ENCODE assay signal across 11 cellular contexts in genomic region chr15:82177291-82178010, GRCh38.
DNase-seq lines count a peak whose midpoint lies in the region; ATAC-seq, FAIRE-seq and TF ChIP-seq lines count a peak whose summit lies in the region.
"Had no signal": no experiment of that assay in that cellular context is flagged by ENCODE, and none has a peak within 500 bp of the region (broad histone marks: within the 10 kb centered on the region; RNA-seq: fewer than 3 reads in every experiment).

No MANE protein-coding gene starts in this region.

- no peak overlapping the region for H3K4me3 ChIP-seq in left lung
- no peak overlapping the region for H3K4me3 ChIP-seq in aorta (ENCODE audit: low read length in 2 of 2)
- H3K4me3 ChIP-seq: BLaER1 had no signal

- 7 to 9% methylated on average over 3 of the region's 3 CpGs for WGBS in aorta, 2 donors

- H3K9me3 ChIP-seq in left lung (no peaks in the 10 kb centered on the region), aorta (ENCODE audit: control insufficient read depth, low read length) (no peaks in the 10 kb centered on the region)
- H3K9me3 ChIP-seq: BLaER1 had no signal

- POLR2A ChIA-PET in MCF 10A (lab: Yijun Ruan, JAX), result interaction anchor here (0.5 to 1.6 kb wide), 8 partner anchors 10 to 1018 kb away, joined by 3 to 9 read pairs (median 4); no protein-coding TSS in a partner anchor

- TF ChIP-seq CTCF in MCF 10A (IDR thresholded peaks at IDR 0.05; ENCODE audit: unreplicated experiment), result no peak
- TF ChIP-seq CTCF in left lung (IDR thresholded peaks at IDR 0.05), result no peak

- DNase-seq in AG08396 (ENCODE audit: low spot score) (peak; percentile 24), HT1080 (ENCODE audit: low read depth) (peak; percentile 73), MCF 10A (ENCODE audit: unreplicated experiment) (peak; percentile 11), left lung (no peak), aorta (no peak), caudate nucleus (lab: John Stamatoyannopoulos, UW) (no peak), GM12892 (ENCODE audit: insufficient read length) (no peak)
- DNase-seq: activated gamma-delta T cell treated with Interleukin-2 at 50 U/mL for 16 hours, GDM1 had no signal

- H3K4me1 ChIP-seq in left lung (no peaks in the 10 kb centered on the region), aorta (ENCODE audit: control insufficient read depth in 1 of 2, insufficient read depth in 2 of 2, low read length in 2 of 2) (peaks cover 6 to 7% of the 10 kb centered on the region in 2 donors)
- H3K4me1 ChIP-seq: BLaER1 had no signal

- peak overlapping the region; percentile 7 for H3K4me3 Mint-ChIP-seq in MCF 10A (ENCODE audit: unreplicated experiment)

- peaks cover 6% of the 10 kb centered on the region for H3K36me3 Mint-ChIP-seq in MCF 10A (ENCODE audit: insufficient read depth, unreplicated experiment)

- no TSS peak for BruUV-seq in MCF 10A (replicated peaks; lab: Mats Ljungman, UMichigan)

- H3K27me3 ChIP-seq in left lung (no peaks in the 10 kb centered on the region), aorta (ENCODE audit: control insufficient read depth in 1 of 2, insufficient read depth in 2 of 2, low read length in 1 of 2) (no peaks in the 10 kb centered on the region)
- H3K27me3 ChIP-seq: BLaER1 had no signal

- intact Hi-C loops in MCF 10A (cut with micrococcal nuclease) (no loop called here), left lung (cut with DNase I) (no loop called here), aorta (cut with DNase I) (no loop called here)

- CTCF ChIA-PET in MCF 10A (lab: Yijun Ruan, JAX), result interaction anchor here (0.6 to 1.4 kb wide), 3 partner anchors 21 to 54 kb away, joined by 3 to 6 read pairs (median 3); no protein-coding TSS in a partner anchor

- TF ChIP-seq POLR2A in GM12892 (IDR thresholded peaks at IDR 0.05; ENCODE audit: low read depth, low read length), result no peak

- no peak for FAIRE-seq in GM12892 (lab: Jason Lieb, UNC)

- H3K27me3 Mint-ChIP-seq in MCF 10A (ENCODE audit: insufficient read depth, unreplicated experiment), result no peaks in the 10 kb centered on the region

- ATAC-seq in left lung (peak; percentile 68), aorta (ENCODE audit: low FRiP score) (no peak), GM18867 (IDR thresholded peaks at IDR 0.05; ENCODE audit: unreplicated experiment) (no peak)

- H3K9me3 Mint-ChIP-seq in MCF 10A (ENCODE audit: unreplicated experiment), result no peaks in the 10 kb centered on the region

- H3K4me1 Mint-ChIP-seq in MCF 10A (ENCODE audit: insufficient read depth, unreplicated experiment), result peaks cover 21% of the 10 kb centered on the region

- H3K36me3 ChIP-seq in left lung (no peaks in the 10 kb centered on the region), aorta (ENCODE audit: control insufficient read depth in 1 of 2, insufficient read depth in 2 of 2, low read length in 1 of 2) (no peaks in the 10 kb centered on the region)
- H3K36me3 ChIP-seq: BLaER1 had no signal

- peak overlapping the region; percentile 69 for H3K27ac Mint-ChIP-seq in MCF 10A (ENCODE audit: low read depth, unreplicated experiment)

- H3K27ac ChIP-seq in left lung (peak overlapping the region in 1 of 2 donors; percentile 8), aorta (ENCODE audit: low read depth in 1 of 2, low read length in 2 of 2) (no peak overlapping the region), caudate nucleus (ENCODE audit: low read depth, low read length) (no peak overlapping the region)
- H3K27ac ChIP-seq: BLaER1 had no signal

Comparison
In these comparisons a context has a peak if more than half of its experiments do, and no peak if none do; other contexts are left out.
1. DNase-seq: peak in AG08396 (single experiment), HT1080 (single experiment) and MCF 10A (single experiment); none in left lung (0 of 2), aorta (0 of 2), caudate nucleus (0 of 61) and GM12892 (single experiment).